In the genomic region with DNA sequence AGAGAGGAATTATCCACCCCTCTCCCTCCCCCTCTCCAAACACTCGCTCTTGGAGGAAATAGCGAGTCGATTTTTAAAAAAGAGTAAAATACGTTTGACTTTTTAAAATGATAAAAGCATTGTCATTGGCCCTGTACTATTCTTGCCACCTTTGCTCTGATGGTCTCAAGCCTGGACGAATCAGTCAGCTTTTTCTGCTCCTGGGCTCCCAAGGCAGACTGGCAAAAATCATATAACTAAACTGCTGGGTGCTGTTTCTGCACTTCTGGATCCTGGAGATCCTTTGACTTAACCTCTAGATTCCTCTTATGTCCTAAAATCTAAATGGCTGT, we compare ENCODE assay signal across 12 cellular contexts. TPM values are rescaled to one million over a fixed set of nuclear protein-coding genes. Genes with fewer than 3 reads are reported as not detected.
DNase-seq lines count a peak whose midpoint lies in the region; ATAC-seq and TF ChIP-seq lines count a peak whose summit lies in the region.
"Had no signal": no experiment of that assay in that cellular context is flagged by ENCODE, and none has a peak within 500 bp of the region (broad histone marks: within the 10 kb centered on the region; RNA-seq: fewer than 3 reads in every experiment).

No MANE protein-coding gene starts in this region.

- H3K79me2 ChIP-seq in ACC112 (ENCODE audit: control insufficient read depth, insufficient read depth, low read length, unreplicated experiment) (peaks cover 57% of the 10 kb centered on the region), neural progenitor cell (ENCODE audit: low read depth) (peaks cover 40% of the 10 kb centered on the region)

- no peak for DNase-seq in esophagus squamous epithelium (lab: John Stamatoyannopoulos, UW)
- no peak for DNase-seq in neural progenitor cell (ENCODE audit: low spot score)
- no peak for DNase-seq in amniotic stem cell (lab: John Stamatoyannopoulos, UW)
- no peak for DNase-seq in inferior parietal cortex (ENCODE audit: extremely low spot score)
- DNase-seq: activated CD4-positive, CD25-positive, alpha-beta regulatory T cell treated with anti-CD3 and anti-CD28 coated beads, Interleukin-2, amount 50 U/mL, for 72 hours; colonic mucosa; Karpas-422 had no signal

- no peak for ATAC-seq in GM18520 (IDR thresholded peaks at IDR 0.05; ENCODE audit: unreplicated experiment)
- no peak for ATAC-seq in HG02571 (IDR thresholded peaks at IDR 0.05; ENCODE audit: unreplicated experiment)

- no peak for TF ChIP-seq CTCF in esophagus squamous epithelium (IDR thresholded peaks at IDR 0.05)
- no peak for TF ChIP-seq CTCF in neural progenitor cell (IDR thresholded peaks at IDR 0.05)

- H3K4me3 Mint-ChIP-seq in IgD-negative memory B cell (peak overlapping the region; percentile 65 to 97 (median 90)), neural progenitor cell (peak overlapping the region; percentile 92)

- intact Hi-C loops in esophagus squamous epithelium (cut with DNase I): no loop called here

- H3K4me2 ChIP-seq in neural progenitor cell: peak overlapping the region; percentile 93

- WGBS in esophagus squamous epithelium, 2 donors: 37 to 50% methylated on average over 5 of the region's 5 CpGs

- H4K20me1 ChIP-seq in neural progenitor cell (ENCODE audit: low read depth): peaks cover 16% of the 10 kb centered on the region

- H3K27ac Mint-ChIP-seq in IgD-negative memory B cell (peak overlapping the region in 2 of 3 donors; percentile 4 to 78), neural progenitor cell (no peak overlapping the region)

- H3K27me3 Mint-ChIP-seq in IgD-negative memory B cell (peaks cover 4% of the 10 kb centered on the region), neural progenitor cell (ENCODE audit: insufficient read depth, low read depth) (peaks cover 6% of the 10 kb centered on the region)

- H3K4me3 ChIP-seq in ACC112 (ENCODE audit: low read depth, low read length) (peak overlapping the region; percentile 94), esophagus squamous epithelium (peak overlapping the region in 3 of 4 donors; percentile 68 to 88 (median 88)), neural progenitor cell (peak overlapping the region; percentile 99)
- H3K4me3 ChIP-seq: lung had no signal

- no peaks in the 10 kb centered on the region for H3K27me3 ChIP-seq in ACC112 (ENCODE audit: insufficient read depth, low read length)
- no peaks in the 10 kb centered on the region for H3K27me3 ChIP-seq in esophagus squamous epithelium
- H3K27me3 ChIP-seq in neural progenitor cell: no peaks in the 10 kb centered on the region
- H3K27me3 ChIP-seq: colonic mucosa had no signal

- H3K9me3 ChIP-seq in esophagus squamous epithelium: no peaks in the 10 kb centered on the region
- H3K9me3 ChIP-seq in neural progenitor cell (ENCODE audit: low read depth): no peaks in the 10 kb centered on the region
- H3K9me3 ChIP-seq: colonic mucosa had no signal

- H2AFZ ChIP-seq in ACC112 (ENCODE audit: low read length, unreplicated experiment) (no peak overlapping the region), neural progenitor cell (replicated peaks) (no peak overlapping the region)

- H3K9me3 Mint-ChIP-seq in IgD-negative memory B cell (no peaks in the 10 kb centered on the region), neural progenitor cell (no peaks in the 10 kb centered on the region)

- H3F3A ChIP-seq in neural progenitor cell (ENCODE audit: low read depth): no peaks in the 10 kb centered on the region

- H3K36me3 ChIP-seq in ACC112 (ENCODE audit: insufficient read depth, low read length): no peaks in the 10 kb centered on the region
- H3K36me3 ChIP-seq in esophagus squamous epithelium: peaks cover 0 to 9% (median 0%) of the 10 kb centered on the region in 3 donors
- no peaks in the 10 kb centered on the region for H3K36me3 ChIP-seq in neural progenitor cell
- H3K36me3 ChIP-seq: colonic mucosa had no signal

- H3K4me1 ChIP-seq in ACC112 (ENCODE audit: control insufficient read depth, insufficient read depth, low read length, unreplicated experiment) (peaks cover 19% of the 10 kb centered on the region), esophagus squamous epithelium (peaks cover 11 to 49% (median 14%) of the 10 kb centered on the region in 3 donors), neural progenitor cell (peaks cover 9% of the 10 kb centered on the region)
- H3K4me1 ChIP-seq: colonic mucosa had no signal

- H3K27ac ChIP-seq in ACC112 (ENCODE audit: low read depth, low read length) (no peak overlapping the region), esophagus squamous epithelium (peak overlapping the region in 3 of 4 donors; percentile 7 to 88 (median 79)), neural progenitor cell (no peak overlapping the region)
- H3K27ac ChIP-seq: colonic mucosa had no signal

- H3K4me1 Mint-ChIP-seq in IgD-negative memory B cell: peaks cover 29 to 38% (median 31%) of the 10 kb centered on the region in 3 donors
- H3K4me1 Mint-ChIP-seq in neural progenitor cell: peaks cover 21% of the 10 kb centered on the region

- H3K9ac ChIP-seq in neural progenitor cell: peak overlapping the region; percentile 5

- no peaks in the 10 kb centered on the region for H3K36me3 Mint-ChIP-seq in IgD-negative memory B cell
- H3K36me3 Mint-ChIP-seq in neural progenitor cell: peaks cover 6% of the 10 kb centered on the region

- TF ChIP-seq POLR2A in esophagus squamous epithelium (IDR thresholded peaks at IDR 0.05): no peak

RNA-seq across cellular contexts. Expression of a gene that starts 1.7 kb away (rescaled TPM):
- polyA plus RNA-seq in IgD-negative memory B cell: 4.5 TPM
- total RNA-seq in esophagus squamous epithelium (10 to 100 TPM; 10.2 to 23.1 (median 17.1) TPM), neural progenitor cell (ENCODE audit: low replicate concordance) (24.9 and 29.8 TPM in 2 replicates)

Comparison
In these comparisons a context has a peak if more than half of its experiments do, and no peak if none do; other contexts are left out.
1. H3K27ac ChIP-seq: peak in esophagus squamous epithelium (3 of 4); none in ACC112 (single experiment) and neural progenitor cell (single experiment).
2. Peak in every context shown above with its lines, with median percentiles within 50 percentile points of each other: H3K4me3 ChIP-seq.